In the genomic region with DNA sequence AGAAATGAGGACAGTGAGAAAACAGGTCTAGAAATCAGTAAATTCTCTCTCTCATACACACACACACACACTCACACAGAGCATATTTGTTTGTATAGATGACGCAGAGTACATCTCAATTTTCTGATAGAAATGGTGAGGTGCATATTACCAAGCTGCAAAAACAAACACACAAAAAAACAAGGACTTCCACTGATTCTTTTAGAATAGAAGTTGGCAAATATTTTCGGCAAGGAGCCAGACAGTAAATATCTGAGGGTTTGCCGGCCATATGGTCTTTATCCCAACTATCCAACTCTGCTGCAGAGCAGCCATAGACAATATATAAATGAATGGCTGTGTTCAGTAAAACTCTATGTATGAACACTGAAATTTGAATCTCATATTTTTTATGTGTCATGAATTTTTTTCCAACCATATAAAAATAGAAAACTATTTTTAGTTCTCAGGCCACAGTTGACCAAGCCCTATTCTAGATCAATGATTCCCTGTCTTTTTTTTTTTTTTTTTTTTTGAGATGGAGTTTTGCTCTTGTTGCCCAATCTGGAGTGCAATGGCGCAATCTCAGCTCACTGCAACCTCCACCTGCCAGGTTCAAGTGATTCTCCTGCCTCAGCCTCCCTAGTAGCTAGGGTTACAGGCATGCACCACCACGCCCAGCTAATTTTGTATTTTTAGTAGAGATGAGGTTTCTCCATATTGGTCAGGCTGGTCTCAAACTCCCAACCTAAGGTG, we compare ENCODE assay signal across 17 cellular contexts. TPM values are rescaled to one million over a fixed set of nuclear protein-coding genes. Genes with fewer than 3 reads are reported as not detected.
DNase-seq lines count a peak whose midpoint lies in the region; ATAC-seq lines count a peak whose summit lies in the region.
"Had no signal": no experiment of that assay in that cellular context is flagged by ENCODE, and none has a peak within 500 bp of the region (broad histone marks: within the 10 kb centered on the region; RNA-seq: fewer than 3 reads in every experiment).

No MANE protein-coding gene starts in this region.

- peak; percentile 6 for DNase-seq in EL
- DNase-seq in NCI-H446 (lab: John Stamatoyannopoulos, UW): peak; percentile 78 to 89
- peak; percentile 74 for DNase-seq in dermis blood vessel endothelial cell
- DNase-seq in left lobe of liver (ENCODE audit: low spot score): peak; percentile 59
- no peak for DNase-seq in activated naive CD4-positive, alpha-beta T cell treated with anti-CD3 and anti-CD28 coated beads, Interleukin-2, amount 50 U/mL, for 16 hours
- no peak for DNase-seq in T-helper 9 cell
- no peak for DNase-seq in inferior parietal cortex (ENCODE audit: extremely low spot score)
- DNase-seq in GM19240 (ENCODE audit: insufficient read length, low spot score): no peak
- DNase-seq: DMS153, GM23248, MV-4-11, NCI-H1436 treated with DMSO at 0.1 percent for 48 hours, NCI-H2107, SIG-M5 had no signal

- ATAC-seq in left lobe of liver: peak; percentile 33
- ATAC-seq: HCT116 had no signal

RNA-seq across cellular contexts. Expression of a gene that starts 19.8 kb away (rescaled TPM):
- total RNA-seq in dermis blood vessel endothelial cell (139 and 228 TPM in 2 replicates), left lobe of liver (2.1 TPM)
- total RNA-seq: GM23248, NCI-H460, RPMI7951 had no signal

Comparison
In these comparisons a context has a peak if more than half of its experiments do, and no peak if none do; other contexts are left out.
1. DNase-seq: peak in EL (single experiment), NCI-H446 (2 of 2), dermis blood vessel endothelial cell (single experiment) and left lobe of liver (single experiment); none in activated naive CD4-positive, alpha-beta T cell treated with anti-CD3 and anti-CD28 coated beads, Interleukin-2, amount 50 U/mL, for 16 hours (single experiment), T-helper 9 cell (single experiment), inferior parietal cortex (single experiment) and GM19240 (single experiment).
2. RNA of a gene that starts 19.8 kb away (total RNA-seq): 139 to 228 TPM in dermis blood vessel endothelial cell; 2.1 TPM in left lobe of liver (single experiment); every median in the first group is over 10 times any median in the second.